Comparison of ENCODE assay signal across 1 cellular context in genomic region chr11:128824199-128825049, GRCh38.
TF ChIP-seq lines count a peak whose summit lies in the region.

No MANE protein-coding gene starts in this region.

TF ChIP-seq in GM23338, 12 proteins besides CTCF, POLR2A, EP300 and RAD21 (continued from another document):
- TF ChIP-seq ZNF462 (CRISPR knock-in tag; IDR thresholded peaks at IDR 0.05), result no peak
- TF ChIP-seq EZH2 (IDR thresholded peaks at IDR 0.05; ENCODE audit: low read depth, unreplicated experiment), result no peak
- TF ChIP-seq POLR2AphosphoS5 (IDR thresholded peaks at IDR 0.05; ENCODE audit: low read depth), result no peak
- no peak for TF ChIP-seq EZH2phosphoT487 (IDR thresholded peaks at IDR 0.05; ENCODE audit: unreplicated experiment)
- no peak for TF ChIP-seq JUNB (IDR thresholded peaks at IDR 0.05; ENCODE audit: unreplicated experiment)
TF ChIP-seq in GM23338: peak in this region for 0.
